Comparison of ENCODE assay signal across 14 cellular contexts in genomic region chr11:3830741-3831140, GRCh38. TPM values are rescaled to one million over a fixed set of nuclear protein-coding genes. Genes with fewer than 3 reads are reported as not detected.
DNase-seq lines count a peak whose midpoint lies in the region; ATAC-seq and TF ChIP-seq lines count a peak whose summit lies in the region.
"Had no signal": no experiment of that assay in that cellular context is flagged by ENCODE, and none has a peak within 500 bp of the region (broad histone marks: within the 10 kb centered on the region; RNA-seq: fewer than 3 reads in every experiment).

No MANE protein-coding gene starts in this region.

- no peak for ATAC-seq in CD4-positive, CD25-positive, alpha-beta regulatory T cell (ENCODE audit: low read depth in 2 of 2)
- no peak for ATAC-seq in activated naive CD4-positive, alpha-beta T cell treated with anti-CD3 and anti-CD28 coated beads, Interleukin-2, amount 50 U/mL, for 72 hours
- ATAC-seq in natural killer cell treated with Interleukin-12 subunit alpha and Interleukin-12 subunit beta and Interleukin-15 and Interleukin-18, amount 100 ng/mL, for 72 hours: no peak

- peaks cover 65% of the 10 kb centered on the region for H3K36me3 ChIP-seq in CD4-positive, CD25-positive, alpha-beta regulatory T cell (ENCODE audit: control insufficient read depth, insufficient read depth, low read length)

- intact Hi-C loops in head of caudate nucleus (cut with DNase I): no loop called here

- H3K27me3 Mint-ChIP-seq in CD4-positive, CD25-positive, alpha-beta regulatory T cell: no peaks in the 10 kb centered on the region
- no peaks in the 10 kb centered on the region for H3K27me3 Mint-ChIP-seq in natural killer cell treated with Interleukin-12 subunit alpha and Interleukin-12 subunit beta and Interleukin-15 and Interleukin-18, amount 100 ng/mL, for 72 hours

- peak overlapping the region; percentile 65 for H3K27ac ChIP-seq in CD4-positive, CD25-positive, alpha-beta regulatory T cell (ENCODE audit: insufficient read depth, low read length, poor library complexity, severe bottlenecking)
- peak overlapping the region; percentile 93 for H3K27ac ChIP-seq in HL-60 (replicated peaks)
- peak overlapping the region in 1 of 2 donors; percentile 40 for H3K27ac ChIP-seq in coronary artery
- H3K27ac ChIP-seq: SJCRH30 had no signal

- H3K4me3 Mint-ChIP-seq in CD4-positive, CD25-positive, alpha-beta regulatory T cell: peak overlapping the region in 3 of 4 donors; percentile 71 to 96 (median 80)
- peak overlapping the region; percentile 54 for H3K4me3 Mint-ChIP-seq in natural killer cell treated with Interleukin-12 subunit alpha and Interleukin-12 subunit beta and Interleukin-15 and Interleukin-18, amount 100 ng/mL, for 72 hours

- peaks cover 59% of the 10 kb centered on the region for H3K36me3 Mint-ChIP-seq in CD4-positive, CD25-positive, alpha-beta regulatory T cell
- peaks cover 26 to 66% of the 10 kb centered on the region in 2 donors for H3K36me3 Mint-ChIP-seq in activated naive CD4-positive, alpha-beta T cell treated with anti-CD3 and anti-CD28 coated beads, Interleukin-2, amount 50 U/mL, for 72 hours
- H3K36me3 Mint-ChIP-seq in natural killer cell treated with Interleukin-12 subunit alpha and Interleukin-12 subunit beta and Interleukin-15 and Interleukin-18, amount 100 ng/mL, for 72 hours: peaks cover 21% of the 10 kb centered on the region

- peak overlapping the region; percentile 89 to 99 (median 93) for H3K27ac Mint-ChIP-seq in CD4-positive, CD25-positive, alpha-beta regulatory T cell
- H3K27ac Mint-ChIP-seq in activated naive CD4-positive, alpha-beta T cell treated with anti-CD3 and anti-CD28 coated beads, Interleukin-2, amount 50 U/mL, for 72 hours: peak overlapping the region; percentile 80 to 93
- peak overlapping the region; percentile 96 to 99 for H3K27ac Mint-ChIP-seq in natural killer cell treated with Interleukin-12 subunit alpha and Interleukin-12 subunit beta and Interleukin-15 and Interleukin-18, amount 100 ng/mL, for 72 hours

- no peaks in the 10 kb centered on the region for H3K27me3 ChIP-seq in CD4-positive, CD25-positive, alpha-beta regulatory T cell (ENCODE audit: control insufficient read depth, insufficient read depth, low read length)
- no peaks in the 10 kb centered on the region for H3K27me3 ChIP-seq in HL-60 (ENCODE audit: insufficient read depth, poor library complexity, severe bottlenecking)
- H3K27me3 ChIP-seq: adrenal gland, right lobe of liver, SJCRH30 had no signal

- no peak overlapping the region for H3K4me3 ChIP-seq in CD4-positive, CD25-positive, alpha-beta regulatory T cell (ENCODE audit: low read depth, low read length)
- H3K4me3 ChIP-seq in HL-60 (replicated peaks; ENCODE audit: insufficient read depth, low read length) (no peak overlapping the region), coronary artery (no peak overlapping the region)
- H3K4me3 ChIP-seq: adrenal gland, right lobe of liver, SJCRH30 had no signal

- TF ChIP-seq CTCF in HL-60 (IDR thresholded peaks at IDR 0.05; ENCODE audit: insufficient read depth, low read length) (no peak), coronary artery (IDR thresholded peaks at IDR 0.05) (no peak)

- no peaks in the 10 kb centered on the region for H3K9me3 ChIP-seq in CD4-positive, CD25-positive, alpha-beta regulatory T cell (ENCODE audit: control insufficient read depth in 2 of 2, low read length in 2 of 2)
- H3K9me3 ChIP-seq: adrenal gland, right lobe of liver, SJCRH30 had no signal

- H3K9me3 Mint-ChIP-seq in CD4-positive, CD25-positive, alpha-beta regulatory T cell: peaks cover 0 to 1% (median 0%) of the 10 kb centered on the region in 7 donors
- no peaks in the 10 kb centered on the region for H3K9me3 Mint-ChIP-seq in activated naive CD4-positive, alpha-beta T cell treated with anti-CD3 and anti-CD28 coated beads, Interleukin-2, amount 50 U/mL, for 72 hours
- no peaks in the 10 kb centered on the region for H3K9me3 Mint-ChIP-seq in natural killer cell treated with Interleukin-12 subunit alpha and Interleukin-12 subunit beta and Interleukin-15 and Interleukin-18, amount 100 ng/mL, for 72 hours

- DNase-seq in CD4-positive, CD25-positive, alpha-beta regulatory T cell: no peak
- DNase-seq in HL-60 (ENCODE audit: low read depth in 1 of 2, low spot score in 1 of 2) (peak in 1 of 2 experiments; percentile 53), head of caudate nucleus (no peak), hepatic stellate cell (ENCODE audit: low spot score) (no peak), coronary artery (ENCODE audit: low spot score) (no peak)
- no peak for DNase-seq in activated naive CD4-positive, alpha-beta T cell treated with anti-CD3 and anti-CD28 coated beads, Interleukin-2, amount 50 U/mL, for 72 hours (ENCODE audit: low spot score in 2 of 2)
- DNase-seq in natural killer cell treated with Interleukin-12 subunit alpha and Interleukin-12 subunit beta and Interleukin-15 and Interleukin-18, amount 100 ng/mL, for 72 hours (ENCODE audit: low spot score): no peak
- DNase-seq: activated CD4-positive, alpha-beta T cell treated with anti-CD3 and anti-CD28 coated beads, Interleukin-2, amount 50 U/mL, for 1 hour; adrenal gland; IMR-90; NCI-H187 treated with DMSO at 0.1 percent for 48 hours; NCI-H774; right lobe of liver; SJCRH30 had no signal

- H3K4me1 Mint-ChIP-seq in CD4-positive, CD25-positive, alpha-beta regulatory T cell: peaks cover 33 to 91% (median 72%) of the 10 kb centered on the region in 4 donors
- peaks cover 67 to 73% of the 10 kb centered on the region in 2 donors for H3K4me1 Mint-ChIP-seq in natural killer cell treated with Interleukin-12 subunit alpha and Interleukin-12 subunit beta and Interleukin-15 and Interleukin-18, amount 100 ng/mL, for 72 hours (ENCODE audit: low read depth in 2 of 2)

- peaks cover 53% of the 10 kb centered on the region for H3K4me1 ChIP-seq in CD4-positive, CD25-positive, alpha-beta regulatory T cell (ENCODE audit: control insufficient read depth, insufficient read depth, low read length, poor library complexity, severe bottlenecking)
- H3K4me1 ChIP-seq: SJCRH30 had no signal

RNA-seq across cellular contexts. Expression of gene RHOG, which starts 10.0 kb away (rescaled TPM):
- 173 TPM for total RNA-seq in CD4-positive, CD25-positive, alpha-beta regulatory T cell
- 100 to 1,000 TPM; 222 to 276 (median 240) TPM for polyA plus RNA-seq in CD4-positive, CD25-positive, alpha-beta regulatory T cell
- total RNA-seq in activated naive CD4-positive, alpha-beta T cell treated with anti-CD3 and anti-CD28 coated beads, Interleukin-2, amount 50 U/mL, for 72 hours: 100 to 1,000 TPM; 109 to 154 TPM
- 100 to 1,000 TPM; 154 to 164 TPM for total RNA-seq in natural killer cell treated with Interleukin-12 subunit alpha and Interleukin-12 subunit beta and Interleukin-15 and Interleukin-18, amount 100 ng/mL, for 72 hours

RNA-seq across cellular contexts. Expression of gene PGAP2, which starts 22.4 kb away (rescaled TPM):
- 11.6 TPM for total RNA-seq in CD4-positive, CD25-positive, alpha-beta regulatory T cell
- 10 to 100 TPM; 11.4 to 16.7 (median 14.0) TPM for polyA plus RNA-seq in CD4-positive, CD25-positive, alpha-beta regulatory T cell
- 10 to 100 TPM; 27.1 to 33.5 TPM for total RNA-seq in activated naive CD4-positive, alpha-beta T cell treated with anti-CD3 and anti-CD28 coated beads, Interleukin-2, amount 50 U/mL, for 72 hours
- total RNA-seq in natural killer cell treated with Interleukin-12 subunit alpha and Interleukin-12 subunit beta and Interleukin-15 and Interleukin-18, amount 100 ng/mL, for 72 hours: 10 to 100 TPM; 15.5 to 30.0 TPM

RNA-seq across cellular contexts. Expression of gene STIM1, which starts 24.7 kb away (rescaled TPM):
- total RNA-seq in CD4-positive, CD25-positive, alpha-beta regulatory T cell: 134 TPM
- 10 to 100 TPM; 25.7 to 30.6 (median 29.7) TPM for polyA plus RNA-seq in CD4-positive, CD25-positive, alpha-beta regulatory T cell
- total RNA-seq in activated naive CD4-positive, alpha-beta T cell treated with anti-CD3 and anti-CD28 coated beads, Interleukin-2, amount 50 U/mL, for 72 hours: 10 to 100 TPM; 75.8 to 88.8 TPM
- total RNA-seq in natural killer cell treated with Interleukin-12 subunit alpha and Interleukin-12 subunit beta and Interleukin-15 and Interleukin-18, amount 100 ng/mL, for 72 hours: 10 to 100 TPM; 83.9 to 85.9 TPM

RNA-seq across cellular contexts. Expression of gene NUP98, which starts 33.4 kb away (rescaled TPM):
- 131 TPM for total RNA-seq in CD4-positive, CD25-positive, alpha-beta regulatory T cell
- 10 to 100 TPM; 28.0 to 48.7 (median 44.6) TPM for polyA plus RNA-seq in CD4-positive, CD25-positive, alpha-beta regulatory T cell
- total RNA-seq in activated naive CD4-positive, alpha-beta T cell treated with anti-CD3 and anti-CD28 coated beads, Interleukin-2, amount 50 U/mL, for 72 hours: 100 to 1,000 TPM in 1 of 2 donors, 10 to 100 TPM in 1; 98.0 to 131 TPM
- 100 to 1,000 TPM; 116 to 176 TPM for total RNA-seq in natural killer cell treated with Interleukin-12 subunit alpha and Interleukin-12 subunit beta and Interleukin-15 and Interleukin-18, amount 100 ng/mL, for 72 hours
